1 cellular context compared by ENCODE assay signal in genomic region chr9:893115-893514, GRCh38.
TF ChIP-seq lines count a peak whose summit lies in the region.

No MANE protein-coding gene starts in this region.

TF ChIP-seq in K562, 482 proteins besides CTCF, POLR2A, EP300 and RAD21:
- TF ChIP-seq ZBTB40 (IDR thresholded peaks at IDR 0.05) (peak; percentile 76), ZBTB40 (CRISPR knock-in tag; IDR thresholded peaks at IDR 0.05) (no peak), CREB3L1 (IDR thresholded peaks at IDR 0.05; ENCODE audit: borderline replicate concordance, low read depth) (no peak)
